Comparison of ENCODE assay signal across 1 cellular context in genomic region chr12:25433024-25433423, GRCh38.
TF ChIP-seq lines count a peak whose summit lies in the region.

No MANE protein-coding gene starts in this region.

TF ChIP-seq in SK-N-SH treated with all-trans-retinoic acid at 6 μM for 48 hours, 23 proteins besides CTCF, POLR2A, EP300 and RAD21 (continued from another document):
- TF ChIP-seq ZNF70 (CRISPR knock-in tag; IDR thresholded peaks at IDR 0.05) (no peak), ZFP3 (CRISPR knock-in tag; IDR thresholded peaks at IDR 0.05) (no peak), GLIS3 (CRISPR knock-in tag; IDR thresholded peaks at IDR 0.05) (no peak)
TF ChIP-seq in SK-N-SH treated with all-trans-retinoic acid at 6 μM for 48 hours: peak in this region for 0.
